12 cellular contexts compared by ENCODE assay signal in the genomic region with DNA sequence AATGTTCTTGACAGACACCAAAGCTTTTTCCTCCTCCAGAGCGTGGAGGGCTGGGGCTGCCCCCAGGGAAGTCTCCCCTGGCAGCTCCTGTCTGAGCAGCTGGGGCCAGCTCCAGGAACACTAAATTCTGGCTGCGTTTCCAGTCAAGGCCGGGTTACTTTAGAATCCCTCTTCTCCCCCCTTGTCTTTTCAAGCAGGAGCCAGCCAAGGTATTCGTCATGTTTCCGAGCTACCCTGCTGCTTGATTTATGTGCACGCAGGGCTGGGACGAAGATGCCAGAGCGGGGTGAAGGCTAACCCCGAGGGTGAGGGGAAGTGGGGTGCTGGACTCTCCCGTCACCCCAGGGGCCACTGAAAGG.
A peak's percentile ranks its signal among the peaks of the same experiment; 100 is the strongest.
DNase-seq lines count a peak whose midpoint lies in the region; ATAC-seq and TF ChIP-seq lines count a peak whose summit lies in the region.
"Had no signal": no experiment of that assay in that cellular context is flagged by ENCODE, and none has a peak within 500 bp of the region (broad histone marks: within the 10 kb centered on the region; RNA-seq: fewer than 3 reads in every experiment).

No MANE protein-coding gene starts in this region.

- ATAC-seq in GM21381 (IDR thresholded peaks at IDR 0.05; ENCODE audit: unreplicated experiment) (no peak), HG03442 (IDR thresholded peaks at IDR 0.05; ENCODE audit: unreplicated experiment) (no peak)
- ATAC-seq: natural killer cell had no signal

- H3K4me3 Mint-ChIP-seq in nephron progenitor cell = peak overlapping the region; percentile 51
- H3K4me3 Mint-ChIP-seq: activated naive CD8-positive, alpha-beta T cell treated with anti-CD3 and anti-CD28 coated beads, Interleukin-2, amount 10 ng/mL, durations not matched to agents 7 days and 5 days; natural killer cell had no signal

- DNase-seq in adrenal gland (peak; percentile 76 to 92 (median 88)), foreskin fibroblast (peak; percentile 40 to 60), nephron progenitor cell (peak; percentile 35), tibial artery (peak; percentile 86 to 96), LoVo (ENCODE audit: low spot score) (no peak), NCI-H187 (lab: John Stamatoyannopoulos, UW) (no peak)
- DNase-seq: activated CD4-positive, alpha-beta T cell treated with anti-CD3 and anti-CD28 coated beads, Interleukin-2, amount 50 U/mL, for 48 hours; activated naive CD8-positive, alpha-beta T cell treated with anti-CD3 and anti-CD28 coated beads, Interleukin-2, amount 10 ng/mL, durations not matched to agents 7 days and 5 days; natural killer cell; NCI-H526 had no signal

- H3K27ac Mint-ChIP-seq in nephron progenitor cell = peak overlapping the region; percentile 99
- H3K27ac Mint-ChIP-seq: activated naive CD8-positive, alpha-beta T cell treated with anti-CD3 and anti-CD28 coated beads, Interleukin-2, amount 10 ng/mL, durations not matched to agents 7 days and 5 days; natural killer cell had no signal

- peak in 1 of 2 donors; percentile 36 for TF ChIP-seq POLR2A in adrenal gland (IDR thresholded peaks at IDR 0.05)

- peaks cover 22 to 24% of the 10 kb centered on the region in 2 donors for H3K4me1 ChIP-seq in adrenal gland (replicated peaks in 1 of 2)
- H3K4me1 ChIP-seq in tibial artery = peaks cover 0 to 83% (median 63%) of the 10 kb centered on the region in 4 donors

- no peaks in the 10 kb centered on the region for H3K36me3 Mint-ChIP-seq in nephron progenitor cell (ENCODE audit: low read depth)
- H3K36me3 Mint-ChIP-seq: activated naive CD8-positive, alpha-beta T cell treated with anti-CD3 and anti-CD28 coated beads, Interleukin-2, amount 10 ng/mL, durations not matched to agents 7 days and 5 days; natural killer cell had no signal

- TF ChIP-seq CTCF in adrenal gland (IDR thresholded peaks at IDR 0.05) (no peak), foreskin fibroblast (IDR thresholded peaks at IDR 0.05; ENCODE audit: low read depth, low read length) (no peak), nephron progenitor cell (IDR thresholded peaks at IDR 0.05) (no peak), tibial artery (IDR thresholded peaks at IDR 0.05) (no peak)

- peaks cover 77% of the 10 kb centered on the region for H3K4me1 Mint-ChIP-seq in nephron progenitor cell

- H3K4me3 ChIP-seq in adrenal gland (peak overlapping the region in 2 of 4 donors; percentile 19 to 36), foreskin fibroblast (ENCODE audit: low read depth in 1 of 2, low read length in 2 of 2) (no peak overlapping the region), tibial artery (peak overlapping the region; percentile 26 to 45)

- intact Hi-C loops in adrenal gland (cut with DNase I) (no loop called here), tibial artery (cut with DNase I; ENCODE audit: low total_unique reads) (loop anchor here (2.0 kb wide), 1 partner anchor 60 kb away; no protein-coding TSS in a partner anchor)

- peaks cover 4% of the 10 kb centered on the region for H3K27me3 Mint-ChIP-seq in nephron progenitor cell (ENCODE audit: low read depth, poor library complexity)

- H3K36me3 ChIP-seq in adrenal gland (replicated peaks in 1 of 2) = no peaks in the 10 kb centered on the region
- H3K36me3 ChIP-seq in tibial artery = no peaks in the 10 kb centered on the region

- 9 to 27% (median 23%) methylated on average over 9 to 10 of the region's 10 CpGs for WGBS in adrenal gland, 4 donors

- no peaks in the 10 kb centered on the region for H3K27me3 ChIP-seq in adrenal gland
- H3K27me3 ChIP-seq in tibial artery = no peaks in the 10 kb centered on the region

- H3K9me3 Mint-ChIP-seq in nephron progenitor cell = no peaks in the 10 kb centered on the region
- H3K9me3 Mint-ChIP-seq: natural killer cell had no signal

- peak overlapping the region; percentile 11 to 90 (median 70) for H3K27ac ChIP-seq in adrenal gland
- H3K27ac ChIP-seq in tibial artery = peak overlapping the region; percentile 91 to 95

- no peaks in the 10 kb centered on the region for H3K9me3 ChIP-seq in adrenal gland (replicated peaks in 1 of 3)
- H3K9me3 ChIP-seq in tibial artery = no peaks in the 10 kb centered on the region

Comparison
In these comparisons a context has a peak if more than half of its experiments do, and no peak if none do; other contexts are left out.
1. DNase-seq: peak in adrenal gland (7 of 7), foreskin fibroblast (2 of 2), nephron progenitor cell (single experiment) and tibial artery (2 of 2); none in LoVo (single experiment) and NCI-H187 (0 of 2).
2. H3K4me3 ChIP-seq: peak in tibial artery (2 of 2); none in foreskin fibroblast (0 of 2).